ENCODE assay signal across 8 cellular contexts in genomic region chr2:62196278-62196901, GRCh38. TPM values are rescaled to one million over a fixed set of nuclear protein-coding genes. Genes with fewer than 3 reads are reported as not detected.
DNase-seq lines count a peak whose midpoint lies in the region; ATAC-seq lines count a peak whose summit lies in the region.

No MANE protein-coding gene starts in this region.

- peaks cover 42% of the 10 kb centered on the region for H3K4me1 Mint-ChIP-seq in activated CD4-positive, alpha-beta T cell treated with anti-CD3 and anti-CD28 coated beads, Interleukin-2, amount 10 ng/mL, durations not matched to agents 24 days and 14 days

- in situ Hi-C loops in Caki2 (cut with HindIII; ENCODE audit: low pct_unique_long_range_greater_than_20kb, low sequenced_read_pairs), result no loop called here
- in situ Hi-C loops in KBM-7 (cut with MboI; ENCODE audit: low pct_unique_long_range_greater_than_20kb, low sequenced_read_pairs), result no loop called here

- peak; percentile 13 for ATAC-seq in GM21576 (IDR thresholded peaks at IDR 0.05; ENCODE audit: unreplicated experiment)

- H3K36me3 Mint-ChIP-seq in activated CD4-positive, alpha-beta T cell treated with anti-CD3 and anti-CD28 coated beads, Interleukin-2, amount 10 ng/mL, durations not matched to agents 24 days and 14 days (ENCODE audit: low read depth), result peaks cover 7% of the 10 kb centered on the region

- DNase-seq in Caki2 (ENCODE audit: low read depth) (peak; percentile 68), KBM-7 (peak; percentile 32), ecto neural progenitor cell (ENCODE audit: low spot score) (peak; percentile 82), mesenteric fat pad (ENCODE audit: low spot score) (peak; percentile 90), COLO829 (ENCODE audit: low spot score) (no peak)
- DNase-seq in activated CD4-positive, alpha-beta T cell treated with anti-CD3 and anti-CD28 coated beads, Interleukin-2, amount 10 ng/mL, durations not matched to agents 24 days and 14 days, result peak; percentile 90
- DNase-seq in stimulated activated CD8-positive, alpha-beta memory T cell treated with anti-CD3 and anti-CD28 coated beads, Interleukin-2, amount 100 ng/mL, for 1 hour (ENCODE audit: low read depth in 2 of 2), result peak; percentile 14 to 30

- peak overlapping the region; percentile 92 for H3K27ac Mint-ChIP-seq in activated CD4-positive, alpha-beta T cell treated with anti-CD3 and anti-CD28 coated beads, Interleukin-2, amount 10 ng/mL, durations not matched to agents 24 days and 14 days

- peak overlapping the region; percentile 89 for H3K4me3 Mint-ChIP-seq in activated CD4-positive, alpha-beta T cell treated with anti-CD3 and anti-CD28 coated beads, Interleukin-2, amount 10 ng/mL, durations not matched to agents 24 days and 14 days

- intact Hi-C loops in activated CD4-positive, alpha-beta T cell treated with anti-CD3 and anti-CD28 coated beads, Interleukin-2, amount 10 ng/mL, durations not matched to agents 24 days and 14 days (cut with micrococcal nuclease), result loop anchor here (5.0 to 10.0 kb wide), 4 partner anchors 289 to 659 kb away; partner anchors contain the start of genes COMMD1, EHBP1 and XPO1

- H3K9me3 Mint-ChIP-seq in activated CD4-positive, alpha-beta T cell treated with anti-CD3 and anti-CD28 coated beads, Interleukin-2, amount 10 ng/mL, durations not matched to agents 24 days and 14 days, result no peaks in the 10 kb centered on the region

- no peaks in the 10 kb centered on the region for H3K27me3 Mint-ChIP-seq in activated CD4-positive, alpha-beta T cell treated with anti-CD3 and anti-CD28 coated beads, Interleukin-2, amount 10 ng/mL, durations not matched to agents 24 days and 14 days

RNA-seq across cellular contexts. Expression of gene B3GNT2, which starts 0.5 kb away (rescaled TPM):
- 10.6 and 11.5 TPM in 2 replicates for total RNA-seq in Caki2 (2014; rRNA removed; shearing (Covaris generic); ENCODE audit: low replicate concordance)
- total RNA-seq in activated CD4-positive, alpha-beta T cell treated with anti-CD3 and anti-CD28 coated beads, Interleukin-2, amount 10 ng/mL, durations not matched to agents 24 days and 14 days, result 30.4 and 30.9 TPM in 2 replicates
- total RNA-seq in mesenteric fat pad, result 21.9 TPM
